ENCODE assay signal across 8 cellular contexts in the genomic region with DNA sequence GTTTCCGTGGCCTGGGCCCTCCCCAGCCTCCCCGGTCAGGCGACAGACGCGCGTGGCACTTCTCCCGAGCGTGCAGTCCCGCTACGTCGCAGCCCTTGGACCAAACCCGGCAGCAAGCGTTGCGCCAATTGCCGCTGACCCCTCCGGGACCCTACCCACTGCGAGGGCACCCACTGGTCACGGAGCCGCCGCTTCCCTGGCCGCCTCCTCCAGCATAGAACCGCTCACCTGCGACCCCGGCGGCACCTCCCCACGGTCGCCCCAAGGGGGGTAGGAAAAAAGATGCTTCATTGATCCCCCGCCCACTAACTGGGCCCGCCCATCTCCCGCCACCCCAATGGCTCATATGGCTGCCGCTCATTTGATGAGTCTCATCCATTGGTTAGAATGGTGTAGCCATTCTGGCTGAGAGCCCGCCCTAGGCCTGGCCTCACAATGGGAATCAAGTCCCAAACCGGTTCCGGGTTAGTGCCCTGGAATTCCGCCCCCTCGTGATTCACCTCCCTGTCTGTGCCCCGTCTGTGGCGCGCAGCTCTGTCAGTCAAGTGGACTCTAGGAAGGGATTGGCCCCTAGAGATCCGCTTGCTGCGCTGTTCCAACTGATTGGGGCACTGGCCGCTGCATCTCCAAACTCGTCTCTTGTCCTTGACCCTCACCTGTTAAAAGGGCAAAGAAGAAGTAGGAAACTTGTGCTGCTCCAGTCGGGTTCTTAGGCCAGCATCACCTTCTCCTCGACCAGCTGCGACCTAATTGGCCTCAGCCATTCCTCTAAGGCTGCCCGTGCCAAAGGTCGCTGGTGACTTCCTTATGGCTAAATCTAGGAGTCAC. TPM values are rescaled to one million over a fixed set of nuclear protein-coding genes. Genes with fewer than 3 reads are reported as not detected.
DNase-seq lines count a peak whose midpoint lies in the region; ATAC-seq and TF ChIP-seq lines count a peak whose summit lies in the region.

A gene (minus strand): TSS at position 274 of the 828 bp plus-strand sequence. CDS start 11,323 bp downstream, outside the sequence.

- DNase-seq in GM03348 (ENCODE audit: low spot score) (peak; percentile 98), HFFc6 (peak; percentile 100), NCI-H1092 (lab: John Stamatoyannopoulos, UW) (peak; percentile 99), globus pallidus (ENCODE audit: low spot score) (peak; percentile 100), nucleus accumbens (lab: John Stamatoyannopoulos, UW) (peak; percentile 91 to 100 (median 99)), suprapubic skin (ENCODE audit: low spot score in 2 of 2) (peak; percentile 99 to 100)

- no peak for TF ChIP-seq EP300 in suprapubic skin (IDR thresholded peaks at IDR 0.05)

- peak within 1 kb of the TSS; percentile 91 for H3K27ac Mint-ChIP-seq in HFFc6
- peak within 1 kb of the TSS; percentile 97 for H3K27ac Mint-ChIP-seq in activated naive CD4-positive, alpha-beta T cell treated with anti-CD3 and anti-CD28 coated beads, Interleukin-2, amount 50 U/mL, for 24 hours

- peaks cover 1% of the 10 kb centered on the region for H3K27me3 Mint-ChIP-seq in HFFc6 (ENCODE audit: insufficient read depth)
- H3K27me3 Mint-ChIP-seq in activated naive CD4-positive, alpha-beta T cell treated with anti-CD3 and anti-CD28 coated beads, Interleukin-2, amount 50 U/mL, for 24 hours: no peaks in the 10 kb centered on the region

- peaks cover 43% of the 10 kb centered on the region for H3K4me1 Mint-ChIP-seq in HFFc6 (ENCODE audit: low read depth)
- H3K4me1 Mint-ChIP-seq in activated naive CD4-positive, alpha-beta T cell treated with anti-CD3 and anti-CD28 coated beads, Interleukin-2, amount 50 U/mL, for 24 hours: peaks cover 51% of the 10 kb centered on the region

- H3K36me3 ChIP-seq in suprapubic skin: no peaks in the 10 kb centered on the region

- peaks cover 6% of the 10 kb centered on the region; the same call in 1 of the 2 replicates for H3K9me3 Mint-ChIP-seq in HFFc6
- H3K9me3 Mint-ChIP-seq in activated naive CD4-positive, alpha-beta T cell treated with anti-CD3 and anti-CD28 coated beads, Interleukin-2, amount 50 U/mL, for 24 hours: no peaks in the 10 kb centered on the region

- peak; percentile 98 for ATAC-seq in SK-N-SH treated with all-trans-retinoic acid at 6 μM for 48 hours

- peaks cover 22% of the 10 kb centered on the region for H3K4me1 ChIP-seq in suprapubic skin

- peaks cover 14% of the 10 kb centered on the region for H3K36me3 Mint-ChIP-seq in HFFc6 (ENCODE audit: low read depth)
- peaks cover 13% of the 10 kb centered on the region for H3K36me3 Mint-ChIP-seq in activated naive CD4-positive, alpha-beta T cell treated with anti-CD3 and anti-CD28 coated beads, Interleukin-2, amount 50 U/mL, for 24 hours

- WGBS in suprapubic skin: 1% methylated on average over 44 of the region's 48 CpGs

- TF ChIP-seq POLR2A in suprapubic skin (IDR thresholded peaks at IDR 0.05): peak in 1 of 2 donors; percentile 22

- H3K27me3 ChIP-seq in suprapubic skin: peaks cover 11% of the 10 kb centered on the region

- no peaks in the 10 kb centered on the region for H3K9me3 ChIP-seq in suprapubic skin

- peak within 1 kb of the TSS; percentile 97 for H3K4me3 Mint-ChIP-seq in HFFc6
- H3K4me3 Mint-ChIP-seq in activated naive CD4-positive, alpha-beta T cell treated with anti-CD3 and anti-CD28 coated beads, Interleukin-2, amount 50 U/mL, for 24 hours: peak within 1 kb of the TSS; percentile 99

- TF ChIP-seq CTCF in HFFc6 (IDR thresholded peaks at IDR 0.05) (no peak; the same call in 1 of the 2 replicates), suprapubic skin (IDR thresholded peaks at IDR 0.05) (no peak)

- peak within 1 kb of the TSS; percentile 81 for H3K27ac ChIP-seq in suprapubic skin

- H3K4me3 ChIP-seq in suprapubic skin: peak within 1 kb of the TSS; percentile 96

TF ChIP-seq in SK-N-SH treated with all-trans-retinoic acid at 6 μM for 48 hours, 23 proteins besides CTCF, POLR2A, EP300 and RAD21:
- TF ChIP-seq, protein P1, sequence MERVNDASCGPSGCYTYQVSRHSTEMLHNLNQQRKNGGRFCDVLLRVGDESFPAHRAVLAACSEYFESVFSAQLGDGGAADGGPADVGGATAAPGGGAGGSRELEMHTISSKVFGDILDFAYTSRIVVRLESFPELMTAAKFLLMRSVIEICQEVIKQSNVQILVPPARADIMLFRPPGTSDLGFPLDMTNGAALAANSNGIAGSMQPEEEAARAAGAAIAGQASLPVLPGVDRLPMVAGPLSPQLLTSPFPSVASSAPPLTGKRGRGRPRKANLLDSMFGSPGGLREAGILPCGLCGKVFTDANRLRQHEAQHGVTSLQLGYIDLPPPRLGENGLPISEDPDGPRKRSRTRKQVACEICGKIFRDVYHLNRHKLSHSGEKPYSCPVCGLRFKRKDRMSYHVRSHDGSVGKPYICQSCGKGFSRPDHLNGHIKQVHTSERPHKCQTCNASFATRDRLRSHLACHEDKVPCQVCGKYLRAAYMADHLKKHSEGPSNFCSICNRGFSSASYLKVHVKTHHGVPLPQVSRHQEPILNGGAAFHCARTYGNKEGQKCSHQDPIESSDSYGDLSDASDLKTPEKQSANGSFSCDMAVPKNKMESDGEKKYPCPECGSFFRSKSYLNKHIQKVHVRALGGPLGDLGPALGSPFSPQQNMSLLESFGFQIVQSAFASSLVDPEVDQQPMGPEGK (CRISPR knock-in tag; IDR thresholded peaks at IDR 0.05; ENCODE audit: borderline replicate concordance): peak; percentile 43; the same call in 1 of the 2 replicates
- TF ChIP-seq TCF4 (CRISPR knock-in tag; IDR thresholded peaks at IDR 0.05; ENCODE audit: borderline replicate concordance) (no peak), RARB (CRISPR knock-in tag; IDR thresholded peaks at IDR 0.05) (no peak), ZNF565 (CRISPR knock-in tag; conservative IDR thresholded peaks at IDR 0.05; ENCODE audit: low read depth) (no peak), BACH2 (CRISPR knock-in tag; IDR thresholded peaks at IDR 0.05; ENCODE audit: borderline replicate concordance) (no peak), OSR1 (CRISPR knock-in tag; IDR thresholded peaks at IDR 0.05) (no peak), GLIS3 (CRISPR knock-in tag; IDR thresholded peaks at IDR 0.05) (no peak)

RNA-seq across cellular contexts. Expression of the gene that starts here (rescaled TPM):
- total RNA-seq in HFFc6 (2021; fragmentation: NEBNext Ultra II Directional; extraction: Animal tissue kit (Norgen Biotek cat#: 25700)): 10 to 100 TPM; 15.6 to 19.7 (median 17.5) TPM
- total RNA-seq in suprapubic skin: 10 to 100 TPM in 2 of 4 donors, 1 to 10 TPM in 2; 5.2 to 28.3 (median 9.8) TPM

Comparison
In these comparisons a context has a peak if more than half of its experiments do, and no peak if none do; other contexts are left out.
1. Peak in every context shown above with its lines: DNase-seq, ATAC-seq, H3K4me3 ChIP-seq and H3K27ac ChIP-seq.